1 cellular context compared by ENCODE assay signal in genomic region chr4:17810260-17811077, GRCh38.
TF ChIP-seq lines count a peak whose summit lies in the region.

TSS of gene DCAF16 (minus strand) at chr4:17810757. CDS start at chr4:17804141, 6,616 bp downstream.
A gene with protein sequence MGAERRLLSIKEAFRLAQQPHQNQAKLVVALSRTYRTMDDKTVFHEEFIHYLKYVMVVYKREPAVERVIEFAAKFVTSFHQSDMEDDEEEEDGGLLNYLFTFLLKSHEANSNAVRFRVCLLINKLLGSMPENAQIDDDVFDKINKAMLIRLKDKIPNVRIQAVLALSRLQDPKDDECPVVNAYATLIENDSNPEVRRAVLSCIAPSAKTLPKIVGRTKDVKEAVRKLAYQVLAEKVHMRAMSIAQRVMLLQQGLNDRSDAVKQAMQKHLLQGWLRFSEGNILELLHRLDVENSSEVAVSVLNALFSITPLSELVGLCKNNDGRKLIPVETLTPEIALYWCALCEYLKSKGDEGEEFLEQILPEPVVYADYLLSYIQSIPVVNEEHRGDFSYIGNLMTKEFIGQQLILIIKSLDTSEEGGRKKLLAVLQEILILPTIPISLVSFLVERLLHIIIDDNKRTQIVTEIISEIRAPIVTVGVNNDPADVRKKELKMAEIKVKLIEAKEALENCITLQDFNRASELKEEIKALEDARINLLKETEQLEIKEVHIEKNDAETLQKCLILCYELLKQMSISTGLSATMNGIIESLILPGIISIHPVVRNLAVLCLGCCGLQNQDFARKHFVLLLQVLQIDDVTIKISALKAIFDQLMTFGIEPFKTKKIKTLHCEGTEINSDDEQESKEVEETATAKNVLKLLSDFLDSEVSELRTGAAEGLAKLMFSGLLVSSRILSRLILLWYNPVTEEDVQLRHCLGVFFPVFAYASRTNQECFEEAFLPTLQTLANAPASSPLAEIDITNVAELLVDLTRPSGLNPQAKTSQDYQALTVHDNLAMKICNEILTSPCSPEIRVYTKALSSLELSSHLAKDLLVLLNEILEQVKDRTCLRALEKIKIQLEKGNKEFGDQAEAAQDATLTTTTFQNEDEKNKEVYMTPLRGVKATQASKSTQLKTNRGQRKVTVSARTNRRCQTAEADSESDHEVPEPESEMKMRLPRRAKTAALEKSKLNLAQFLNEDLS (plus strand): TSS chr4:17810979. CDS start chr4:17811078, 99 bp downstream.

TF ChIP-seq in GM12878, 131 proteins besides CTCF, POLR2A, EP300 and RAD21 (continued from another document):
- peak; percentile 85 for TF ChIP-seq GABPA (IDR thresholded peaks at IDR 0.05; ENCODE audit: low read depth)
- TF ChIP-seq CEBPZ (IDR thresholded peaks at IDR 0.05; ENCODE audit: low read depth, low read length): no peak
- peak; percentile 95; the same call in 1 of the 2 replicates for TF ChIP-seq RB1 (IDR thresholded peaks at IDR 0.05; ENCODE audit: borderline replicate concordance)
- TF ChIP-seq RCOR1 (conservative IDR thresholded peaks at IDR 0.05; ENCODE audit: low read depth, low read length): peak; percentile 100
- no peak for TF ChIP-seq SUPT20H (IDR thresholded peaks at IDR 0.05; ENCODE audit: borderline replicate concordance, control insufficient read depth, low read depth, low read length)
- TF ChIP-seq RELB (IDR thresholded peaks at IDR 0.05; ENCODE audit: low read depth): peak; percentile 58
- no peak for TF ChIP-seq RELA (IDR thresholded peaks at IDR 0.05; ENCODE audit: borderline replicate concordance, partially characterized antibody)
- no peak for TF ChIP-seq CBX3 (IDR thresholded peaks at IDR 0.05; ENCODE audit: borderline replicate concordance, low read depth)
- TF ChIP-seq, protein P1, sequence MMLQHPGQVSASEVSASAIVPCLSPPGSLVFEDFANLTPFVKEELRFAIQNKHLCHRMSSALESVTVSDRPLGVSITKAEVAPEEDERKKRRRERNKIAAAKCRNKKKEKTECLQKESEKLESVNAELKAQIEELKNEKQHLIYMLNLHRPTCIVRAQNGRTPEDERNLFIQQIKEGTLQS (IDR thresholded peaks at IDR 0.05; ENCODE audit: borderline replicate concordance, extremely low read depth, low read depth, low read length): no peak
- TF ChIP-seq ZNF384 (IDR thresholded peaks at IDR 0.05; ENCODE audit: borderline replicate concordance, low read depth, low read length): no peak
- TF ChIP-seq ETV6 (conservative IDR thresholded peaks at IDR 0.05 in 1 of 2, IDR thresholded peaks at IDR 0.05 in 1 of 2; ENCODE audit: borderline replicate concordance in 1 of 2, low read depth in 1 of 2): no peak
- TF ChIP-seq ZNF622 (IDR thresholded peaks at IDR 0.05): no peak
- peak; percentile 98 for TF ChIP-seq BRCA1 (IDR thresholded peaks at IDR 0.05; ENCODE audit: low read depth, low read length)
- peak; percentile 73; the same call in 1 of the 2 replicates for TF ChIP-seq PKNOX1 (IDR thresholded peaks at IDR 0.05)
- peak; percentile 56 for TF ChIP-seq SP1 (IDR thresholded peaks at IDR 0.05; ENCODE audit: low read depth, low read length)
- peak; percentile 29; the same call in 1 of the 2 replicates for TF ChIP-seq PAX5 (IDR thresholded peaks at IDR 0.05; ENCODE audit: borderline replicate concordance, low read depth, low read length)
- no peak for TF ChIP-seq KAT2A (conservative IDR thresholded peaks at IDR 0.05; ENCODE audit: control insufficient read depth, low read depth, low read length)
- TF ChIP-seq CREM (IDR thresholded peaks at IDR 0.05; ENCODE audit: low read depth): peak; percentile 83
- no peak for TF ChIP-seq USF2 (IDR thresholded peaks at IDR 0.05; ENCODE audit: borderline replicate concordance, low read depth, low read length)
- TF ChIP-seq FOXK2 (IDR thresholded peaks at IDR 0.05): no peak
- no peak for TF ChIP-seq SRF (IDR thresholded peaks at IDR 0.05; ENCODE audit: low read depth in 2 of 2, low read length in 2 of 2)
- TF ChIP-seq ASH2L (IDR thresholded peaks at IDR 0.05; ENCODE audit: borderline replicate concordance, low read depth): no peak
- no peak for TF ChIP-seq BCLAF1 (IDR thresholded peaks at IDR 0.05)
- no peak for TF ChIP-seq MYC (IDR thresholded peaks at IDR 0.05; ENCODE audit: insufficient read depth, insufficient read length, insufficient replicate concordance, low read length, severe bottlenecking)
